9 cellular contexts compared by ENCODE assay signal in the genomic region with DNA sequence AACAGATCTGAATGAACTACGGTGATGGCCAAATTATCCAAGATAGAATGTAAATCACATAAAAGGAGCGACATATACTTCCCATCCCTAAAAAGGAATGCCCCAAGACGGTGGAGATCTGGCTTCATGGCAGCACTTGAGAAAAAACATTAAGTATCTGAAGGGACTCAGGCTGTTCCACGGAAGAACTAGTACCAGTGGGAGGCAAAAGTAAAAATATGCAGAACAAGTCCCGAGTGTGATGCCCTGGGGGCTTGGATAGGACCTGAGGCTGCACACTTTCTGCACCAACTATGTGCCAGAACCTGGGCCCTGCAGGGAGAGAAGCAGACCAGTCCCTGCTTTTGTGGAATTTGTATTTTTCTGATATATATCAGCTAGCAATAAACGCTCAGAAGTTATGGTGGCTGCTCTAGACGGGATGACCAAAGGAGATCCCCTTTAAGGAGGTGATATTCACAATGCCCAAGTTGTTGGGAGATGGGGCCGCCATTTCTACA. TPM values are rescaled to one million over a fixed set of nuclear protein-coding genes. Genes with fewer than 3 reads are reported as not detected.
DNase-seq lines count a peak whose midpoint lies in the region; ATAC-seq, FAIRE-seq and TF ChIP-seq lines count a peak whose summit lies in the region.
"Had no signal": no experiment of that assay in that cellular context is flagged by ENCODE, and none has a peak within 500 bp of the region (broad histone marks: within the 10 kb centered on the region; RNA-seq: fewer than 3 reads in every experiment).

No MANE protein-coding gene starts in this region.

- H3K4me3 Mint-ChIP-seq in stimulated activated naive CD8-positive, alpha-beta T cell treated with anti-CD3 and anti-CD28 coated beads, Interleukin-15, Interleukin-2, amounts not matched to agents 100 ng/mL and 50 ng/mL, for 24 hours, result peak overlapping the region; percentile 92
- peak overlapping the region; percentile 90 to 95 for H3K4me3 Mint-ChIP-seq in activated T-cell treated with anti-CD3 and anti-CD28 coated beads, Interleukin-2, amount 50 U/mL, for 72 hours

- H3K4me2 ChIP-seq in keratinocyte (ENCODE audit: control insufficient read depth, extremely low read depth, insufficient read depth, low read depth, low read length), result peak overlapping the region; percentile 90

- dilution Hi-C loops in keratinocyte (cut with MboI; ENCODE audit: extremely low pct_ligation_motif_present, low sequenced_read_pairs), result no loop called here

- no peaks in the 10 kb centered on the region for H3K9me1 ChIP-seq in keratinocyte (ENCODE audit: control insufficient read depth, extremely low read depth, insufficient read depth, low read length)

- H3K4me3 ChIP-seq in keratinocyte (ENCODE audit: control insufficient read depth in 2 of 3, extremely low read depth in 1 of 3, insufficient read depth in 2 of 3, low read depth in 1 of 3, low read length in 3 of 3) (peak overlapping the region; percentile 52 to 75 (median 61)), thoracic aorta (peak overlapping the region; percentile 78)

- H3K27ac Mint-ChIP-seq in stimulated activated naive CD8-positive, alpha-beta T cell treated with anti-CD3 and anti-CD28 coated beads, Interleukin-15, Interleukin-2, amounts not matched to agents 100 ng/mL and 50 ng/mL, for 24 hours, result peak overlapping the region; percentile 95
- H3K27ac Mint-ChIP-seq in activated T-cell treated with anti-CD3 and anti-CD28 coated beads, Interleukin-2, amount 50 U/mL, for 72 hours, result peak overlapping the region; percentile 99

- peaks cover 38% of the 10 kb centered on the region for H3K36me3 Mint-ChIP-seq in stimulated activated naive CD8-positive, alpha-beta T cell treated with anti-CD3 and anti-CD28 coated beads, Interleukin-15, Interleukin-2, amounts not matched to agents 100 ng/mL and 50 ng/mL, for 24 hours (ENCODE audit: low read depth)
- peaks cover 16 to 29% of the 10 kb centered on the region in 2 donors for H3K36me3 Mint-ChIP-seq in activated T-cell treated with anti-CD3 and anti-CD28 coated beads, Interleukin-2, amount 50 U/mL, for 72 hours (ENCODE audit: insufficient read depth in 2 of 2)

- H3K4me1 ChIP-seq in keratinocyte (ENCODE audit: control insufficient read depth, extremely low read depth, insufficient read depth, low read length), result peaks cover 28% of the 10 kb centered on the region
- peaks cover 18 to 64% of the 10 kb centered on the region in 2 donors for H3K4me1 ChIP-seq in thoracic aorta (ENCODE audit: control insufficient read depth in 1 of 2, low read depth in 2 of 2)

- peak overlapping the region; percentile 66 for H3K9ac ChIP-seq in keratinocyte (ENCODE audit: control insufficient read depth, extremely low read depth, insufficient read depth, low read length)

- no peak for FAIRE-seq in keratinocyte (lab: Jason Lieb, UNC)

- no peaks in the 10 kb centered on the region for H4K20me1 ChIP-seq in keratinocyte (ENCODE audit: control insufficient read depth, extremely low read depth, insufficient read depth, low read length)

- H2AFZ ChIP-seq in keratinocyte (ENCODE audit: control insufficient read depth, low read length), result peak overlapping the region; percentile 91

- H3K4me1 Mint-ChIP-seq in stimulated activated naive CD8-positive, alpha-beta T cell treated with anti-CD3 and anti-CD28 coated beads, Interleukin-15, Interleukin-2, amounts not matched to agents 100 ng/mL and 50 ng/mL, for 24 hours (ENCODE audit: low read depth), result peaks cover 89% of the 10 kb centered on the region
- H3K4me1 Mint-ChIP-seq in activated T-cell treated with anti-CD3 and anti-CD28 coated beads, Interleukin-2, amount 50 U/mL, for 72 hours (ENCODE audit: low read depth), result peaks cover 73% of the 10 kb centered on the region

- ATAC-seq in stimulated activated naive CD8-positive, alpha-beta T cell treated with anti-CD3 and anti-CD28 coated beads, Interleukin-15, Interleukin-2, amounts not matched to agents 100 U/mL and 50 U/mL, for 24 hours, result no peak
- ATAC-seq in activated T-cell treated with anti-CD3 and anti-CD28 coated beads, Interleukin-2, amount 50 U/mL, for 72 hours (replicated peaks in 1 of 2), result no peak
- ATAC-seq in thoracic aorta (ENCODE audit: insufficient number of reproducible peaks, low FRiP score, low read depth), result no peak
- no peak for ATAC-seq in GM19328 (IDR thresholded peaks at IDR 0.05; ENCODE audit: unreplicated experiment)

- no peaks in the 10 kb centered on the region for H3K79me2 ChIP-seq in keratinocyte (ENCODE audit: control insufficient read depth, insufficient read depth, low read length)

- H3K36me3 ChIP-seq in keratinocyte (ENCODE audit: control insufficient read depth in 2 of 2, extremely low read depth in 1 of 2, insufficient read depth in 2 of 2, low read length in 2 of 2) (no peaks in the 10 kb centered on the region), thoracic aorta (no peaks in the 10 kb centered on the region)

- DNase-seq in stimulated activated naive CD8-positive, alpha-beta T cell treated with anti-CD3 and anti-CD28 coated beads, Interleukin-15, Interleukin-2, amounts not matched to agents 100 U/mL and 50 U/mL, for 24 hours, result no peak
- no peak for DNase-seq in activated T-cell treated with anti-CD3 and anti-CD28 coated beads, Interleukin-2, amount 50 U/mL, for 72 hours
- no peak for DNase-seq in keratinocyte (ENCODE audit: low read depth, low spot score)
- DNase-seq in thoracic aorta (ENCODE audit: low spot score), result no peak
- no peak for DNase-seq in NCI-H1694 (lab: John Stamatoyannopoulos, UW)
- no peak for DNase-seq in stimulated activated naive CD4-positive, alpha-beta T cell treated with Interleukin-2 at 50 U/mL for 16 hours (lab: John Stamatoyannopoulos, UW)

- H3K9me3 ChIP-seq in keratinocyte (ENCODE audit: control insufficient read depth, low read depth, low read length), result no peaks in the 10 kb centered on the region
- no peaks in the 10 kb centered on the region for H3K9me3 ChIP-seq in thoracic aorta

- no peaks in the 10 kb centered on the region for H3K27me3 ChIP-seq in keratinocyte (ENCODE audit: control insufficient read depth, extremely low read depth, insufficient read depth, low read length)
- H3K27me3 ChIP-seq in thoracic aorta (replicated peaks; ENCODE audit: insufficient read depth), result no peaks in the 10 kb centered on the region

- H3K9me3 Mint-ChIP-seq in stimulated activated naive CD8-positive, alpha-beta T cell treated with anti-CD3 and anti-CD28 coated beads, Interleukin-15, Interleukin-2, amounts not matched to agents 100 ng/mL and 50 ng/mL, for 24 hours, result no peaks in the 10 kb centered on the region
- no peaks in the 10 kb centered on the region for H3K9me3 Mint-ChIP-seq in activated T-cell treated with anti-CD3 and anti-CD28 coated beads, Interleukin-2, amount 50 U/mL, for 72 hours

- TF ChIP-seq CTCF in keratinocyte (optimal IDR thresholded peaks at IDR 0.05 in 1 of 3, IDR thresholded peaks at IDR 0.05 in 1 of 3, conservative IDR thresholded peaks at IDR 0.05 in 1 of 3; ENCODE audit: extremely low read depth in 1 of 3, insufficient read depth in 2 of 3, low read length in 3 of 3), result no peak
- no peak for TF ChIP-seq CTCF in thoracic aorta (IDR thresholded peaks at IDR 0.05)

- H3K27ac ChIP-seq in keratinocyte (ENCODE audit: control insufficient read depth, insufficient read depth, low read length), result peak overlapping the region; percentile 36
- H3K27ac ChIP-seq in thoracic aorta, result peak overlapping the region; percentile 88 to 91

- H3K27me3 Mint-ChIP-seq in stimulated activated naive CD8-positive, alpha-beta T cell treated with anti-CD3 and anti-CD28 coated beads, Interleukin-15, Interleukin-2, amounts not matched to agents 100 ng/mL and 50 ng/mL, for 24 hours, result no peaks in the 10 kb centered on the region
- no peaks in the 10 kb centered on the region for H3K27me3 Mint-ChIP-seq in activated T-cell treated with anti-CD3 and anti-CD28 coated beads, Interleukin-2, amount 50 U/mL, for 72 hours (ENCODE audit: low read depth)

RNA-seq across cellular contexts. Expression of a gene that starts 0.5 kb away (rescaled TPM):
- total RNA-seq in activated T-cell treated with anti-CD3 and anti-CD28 coated beads, Interleukin-2, amount 50 U/mL, for 72 hours, result 100 to 1,000 TPM; 163 to 172 TPM
- polyA plus RNA-seq in keratinocyte, result 34.7 to 40.3 TPM (median 38.0 TPM) in 3 replicates
- not detected for polyA plus RNA-seq in keratinocyte (2011; ENCODE audit: low read depth)
- polyA plus RNA-seq in keratinocyte (2011; cell fraction: cytosol; rRNA removed), result 33.9 and 39.4 TPM in 2 replicates
- polyA plus RNA-seq in keratinocyte (2011; cell fraction: nucleus; rRNA removed), result 16.9 and 18.1 TPM in 2 replicates
- 11.9 and 38.6 TPM in 2 replicates for polyA plus RNA-seq in keratinocyte (2012; ENCODE audit: low replicate concordance)
- 11.2 to 17.1 TPM (median 12.5 TPM) in 3 replicates for polyA minus RNA-seq in keratinocyte
- 33.2 TPM for polyA minus RNA-seq in keratinocyte (2011; cell fraction: cytosol; rRNA and poly(A)+ RNA removed)
- 5.6 and 8.8 TPM in 2 replicates for polyA minus RNA-seq in keratinocyte (2011; cell fraction: nucleus; rRNA and poly(A)+ RNA removed)
- 10 to 100 TPM; 23.4 to 39.8 TPM for total RNA-seq in thoracic aorta

RNA-seq across cellular contexts. Expression of a gene that starts 1.9 kb away (rescaled TPM):
- 10 to 100 TPM; 16.4 to 16.6 TPM for total RNA-seq in activated T-cell treated with anti-CD3 and anti-CD28 coated beads, Interleukin-2, amount 50 U/mL, for 72 hours
- 19.7 to 26.3 TPM (median 22.4 TPM) in 3 replicates for polyA plus RNA-seq in keratinocyte
- 31.6 TPM for polyA plus RNA-seq in keratinocyte (2011; ENCODE audit: low read depth)
- polyA plus RNA-seq in keratinocyte (2011; cell fraction: cytosol; rRNA removed), result 23.0 and 24.8 TPM in 2 replicates
- polyA plus RNA-seq in keratinocyte (2011; cell fraction: nucleus; rRNA removed), result 29.8 and 36.3 TPM in 2 replicates
- 12.9 and 18.8 TPM in 2 replicates for polyA plus RNA-seq in keratinocyte (2012; ENCODE audit: low replicate concordance)
- 22.8 to 59.0 TPM (median 58.9 TPM) in 3 replicates for polyA minus RNA-seq in keratinocyte
- 23.4 TPM for polyA minus RNA-seq in keratinocyte (2011; cell fraction: cytosol; rRNA and poly(A)+ RNA removed)
- 12.1 and 17.3 TPM in 2 replicates for polyA minus RNA-seq in keratinocyte (2011; cell fraction: nucleus; rRNA and poly(A)+ RNA removed)
- total RNA-seq in thoracic aorta, result 10 to 100 TPM; 41.7 to 55.5 TPM

RNA-seq across cellular contexts. Expression of a gene that starts 14.4 kb away (rescaled TPM):
- total RNA-seq in activated T-cell treated with anti-CD3 and anti-CD28 coated beads, Interleukin-2, amount 50 U/mL, for 72 hours, result 10 to 100 TPM; 10.1 to 14.4 TPM
- 0.23 to 0.85 TPM (median 0.24 TPM) in 3 replicates for polyA plus RNA-seq in keratinocyte
- not detected for polyA plus RNA-seq in keratinocyte (2011; ENCODE audit: low read depth)
- polyA plus RNA-seq in keratinocyte (2011; cell fraction: cytosol; rRNA removed), result 0.09 and 0.64 TPM in 2 replicates
- polyA plus RNA-seq in keratinocyte (2011; cell fraction: nucleus; rRNA removed), result 0.36 and 0.44 TPM in 2 replicates
- polyA plus RNA-seq in keratinocyte (2012; ENCODE audit: low replicate concordance), result 0.33 and 0.37 TPM in 2 replicates
- 0.33 TPM in 1 of 3 replicates, not detected in the others for polyA minus RNA-seq in keratinocyte
- 3.1 TPM for polyA minus RNA-seq in keratinocyte (2011; cell fraction: cytosol; rRNA and poly(A)+ RNA removed)
- 0.84 and 0.93 TPM in 2 replicates for polyA minus RNA-seq in keratinocyte (2011; cell fraction: nucleus; rRNA and poly(A)+ RNA removed)
- 1 to 10 TPM in 1 of 2 donors, under 1 TPM in 1; 0.81 to 7.5 TPM for total RNA-seq in thoracic aorta

RNA-seq across cellular contexts. Expression of a gene that starts 27.4 kb away (rescaled TPM):
- 1 to 10 TPM in 1 of 2 donors, under 1 TPM in 1; 0.31 to 1.2 TPM for total RNA-seq in activated T-cell treated with anti-CD3 and anti-CD28 coated beads, Interleukin-2, amount 50 U/mL, for 72 hours
- polyA plus RNA-seq in keratinocyte, result not detected in 3 replicates
- not detected for polyA plus RNA-seq in keratinocyte (2011; ENCODE audit: low read depth)
- polyA plus RNA-seq in keratinocyte (2011; cell fraction: cytosol; rRNA removed), result not detected in 2 replicates
- polyA plus RNA-seq in keratinocyte (2011; cell fraction: nucleus; rRNA removed), result not detected in 2 replicates
- polyA plus RNA-seq in keratinocyte (2012; ENCODE audit: low replicate concordance), result not detected in 2 replicates
- not detected in 3 replicates for polyA minus RNA-seq in keratinocyte
- not detected for polyA minus RNA-seq in keratinocyte (2011; cell fraction: cytosol; rRNA and poly(A)+ RNA removed)
- polyA minus RNA-seq in keratinocyte (2011; cell fraction: nucleus; rRNA and poly(A)+ RNA removed), result not detected in 2 replicates
- 1 to 10 TPM in 1 of 2 donors, not detected in 1; 1.7 TPM for total RNA-seq in thoracic aorta
- total RNA-seq: glomerular endothelial cell had no signal

RNA-seq across cellular contexts. Expression of a gene that starts 52.7 kb away (rescaled TPM):
- 10 to 100 TPM; 82.4 to 90.6 TPM for total RNA-seq in activated T-cell treated with anti-CD3 and anti-CD28 coated beads, Interleukin-2, amount 50 U/mL, for 72 hours
- 13.1 to 24.3 TPM (median 15.7 TPM) in 3 replicates for polyA plus RNA-seq in keratinocyte
- polyA plus RNA-seq in keratinocyte (2011; ENCODE audit: low read depth), result 11.0 TPM
- 12.6 and 13.9 TPM in 2 replicates for polyA plus RNA-seq in keratinocyte (2011; cell fraction: cytosol; rRNA removed)
- 12.9 and 14.0 TPM in 2 replicates for polyA plus RNA-seq in keratinocyte (2011; cell fraction: nucleus; rRNA removed)
- polyA plus RNA-seq in keratinocyte (2012; ENCODE audit: low replicate concordance), result 6.8 and 19.0 TPM in 2 replicates
- 11.3 to 45.6 TPM (median 20.7 TPM) in 3 replicates for polyA minus RNA-seq in keratinocyte
- 10.7 TPM for polyA minus RNA-seq in keratinocyte (2011; cell fraction: cytosol; rRNA and poly(A)+ RNA removed)
- polyA minus RNA-seq in keratinocyte (2011; cell fraction: nucleus; rRNA and poly(A)+ RNA removed), result 6.3 and 7.1 TPM in 2 replicates
- 10 to 100 TPM; 16.6 to 20.7 TPM for total RNA-seq in thoracic aorta

Comparison
In these comparisons a context has a peak if more than half of its experiments do, and no peak if none do; other contexts are left out.
1. RNA of a gene that starts 0.5 kb away (total RNA-seq): 163 to 172 TPM in activated T-cell treated with anti-CD3 and anti-CD28 coated beads, Interleukin-2, amount 50 U/mL, for 72 hours; 23.4 to 39.8 TPM in thoracic aorta; every median in the first group is over 4 times any median in the second.